In the genomic region with DNA sequence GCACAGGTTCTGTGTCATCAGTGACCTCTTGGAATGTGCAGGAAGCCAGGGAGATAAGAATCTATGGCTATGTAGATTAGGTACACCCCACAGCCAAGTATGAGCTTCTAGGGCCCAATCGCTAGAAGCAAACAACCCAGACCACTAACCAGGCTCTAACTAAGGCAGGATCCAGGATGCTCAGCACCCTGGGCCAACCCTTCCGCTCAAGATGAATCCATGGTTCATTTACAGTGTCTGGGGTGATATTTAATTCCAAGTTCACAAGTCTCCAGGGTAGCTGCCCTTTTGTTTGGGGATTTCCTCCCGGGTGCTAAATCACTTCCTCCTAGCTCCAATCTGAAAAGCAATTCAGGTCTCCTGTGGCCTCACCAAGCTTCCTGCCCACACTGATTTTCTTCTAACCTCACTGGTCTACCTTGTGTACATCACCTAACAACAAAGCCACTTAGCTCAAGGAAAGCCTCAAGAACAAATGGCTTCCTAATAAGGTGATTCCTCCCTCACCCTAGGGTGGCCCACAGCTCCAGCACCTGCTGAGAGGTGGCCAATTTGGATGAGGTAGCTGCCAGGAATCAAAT, we compare ENCODE assay signal across 8 cellular contexts. TPM values are rescaled to one million over a fixed set of nuclear protein-coding genes. Genes with fewer than 3 reads are reported as not detected.
DNase-seq lines count a peak whose midpoint lies in the region; ATAC-seq and TF ChIP-seq lines count a peak whose summit lies in the region.

No MANE protein-coding gene starts in this region.

- H3K36me3 ChIP-seq in A673 (ENCODE audit: insufficient read depth, low read length, poor library complexity, severe bottlenecking) (no peaks in the 10 kb centered on the region), lung (ENCODE audit: control insufficient read depth in 2 of 2, insufficient read depth in 2 of 2, low read length in 2 of 2) (peaks cover 0 to 4% of the 10 kb centered on the region in 2 donors)

- H3K9me3 ChIP-seq in A673 (ENCODE audit: low read depth, low read length, poor library complexity, severe bottlenecking) (no peaks in the 10 kb centered on the region), lung (ENCODE audit: control insufficient read depth in 2 of 2, insufficient read depth in 1 of 2, low read length in 1 of 2) (no peaks in the 10 kb centered on the region)

- no peak overlapping the region for H3K4me3 ChIP-seq in A673 (ENCODE audit: low read depth, low read length, poor library complexity, severe bottlenecking)
- H3K4me3 ChIP-seq in lung, result no peak overlapping the region

- BruUV-seq in A673 (replicated peaks; lab: Mats Ljungman, UMichigan), result no TSS peak

- WGBS in lung, 2 donors, result 60% methylated on average over 3 of the region's 3 CpGs

- intact Hi-C loops in A673 (cut with micrococcal nuclease; ENCODE audit: unreplicated experiment), result loop anchor here (10.0 kb wide), 1 partner anchor 505 kb away; no protein-coding TSS in a partner anchor

- H3K27me3 ChIP-seq in A673 (replicated peaks; ENCODE audit: insufficient read depth, low read depth, low read length, poor library complexity) (no peaks in the 10 kb centered on the region), lung (ENCODE audit: control insufficient read depth, insufficient read depth) (no peaks in the 10 kb centered on the region)

- H3K4me1 ChIP-seq in A673 (ENCODE audit: insufficient read depth, low read length, poor library complexity, severe bottlenecking), result peaks cover 50% of the 10 kb centered on the region
- peaks cover 22 to 26% of the 10 kb centered on the region in 2 donors for H3K4me1 ChIP-seq in lung (ENCODE audit: control insufficient read depth in 2 of 2, insufficient read depth in 2 of 2, low read length in 2 of 2)

- ATAC-seq in HG02973 (IDR thresholded peaks at IDR 0.05; ENCODE audit: unreplicated experiment), result peak; percentile 22
- ATAC-seq in lung (ENCODE audit: insufficient read depth, low FRiP score), result no peak
- ATAC-seq in GM19328 (IDR thresholded peaks at IDR 0.05; ENCODE audit: unreplicated experiment), result no peak
- no peak for ATAC-seq in GM21737 (IDR thresholded peaks at IDR 0.05; ENCODE audit: unreplicated experiment)
- ATAC-seq in GM19397 (IDR thresholded peaks at IDR 0.05; ENCODE audit: unreplicated experiment), result no peak

- DNase-seq in A673 (ENCODE audit: low spot score) (peak; percentile 94), lung (ENCODE audit: low spot score) (no peak), Ammon's horn (ENCODE audit: low spot score) (no peak)
- peak; percentile 21 for DNase-seq in activated effector memory CD4-positive, alpha-beta T cell treated with Interleukin-2 at 50 U/mL for 16 hours

- CTCF ChIA-PET in A673 (lab: Charles Lee), result no interaction called here

- H3K27ac ChIP-seq in A673 (ENCODE audit: low read depth, low read length, poor library complexity, severe bottlenecking), result peak overlapping the region; percentile 79
- peak overlapping the region; percentile 55 to 62 for H3K27ac ChIP-seq in lung (ENCODE audit: low read depth in 1 of 2, low read length in 1 of 2)

- POLR2A ChIA-PET in A673 (lab: Charles Lee; ENCODE audit: low non-redundant PET), result interaction anchor here (0.6 kb wide), 1 partner anchor 15 kb away, joined by 3 read pairs; no protein-coding TSS in a partner anchor

- TF ChIP-seq CTCF in A673 (conservative IDR thresholded peaks at IDR 0.05; ENCODE audit: low read depth, low read length) (no peak), lung (IDR thresholded peaks at IDR 0.05; ENCODE audit: control extremely low read depth, extremely low read depth) (no peak)

RNA-seq across cellular contexts. Expression of a gene that starts 2.4 kb away (rescaled TPM):
- total RNA-seq in A673 (2021) (27.3 and 29.4 TPM in 2 replicates), lung (10 to 100 TPM; 20.6 to 36.3 TPM)
- 10 to 100 TPM; 16.4 to 31.1 TPM for polyA plus RNA-seq in lung

RNA-seq across cellular contexts. Expression of a gene that starts 50.9 kb away (rescaled TPM):
- not detected in 2 replicates for total RNA-seq in A673 (2021)
- 1 to 10 TPM in 1 of 2 donors, not detected in 1; 1.7 TPM for total RNA-seq in lung
- 1 to 10 TPM in 1 of 2 donors, under 1 TPM in 1; 0.38 to 1.7 TPM for polyA plus RNA-seq in lung

Comparison
In these comparisons a context has a peak if more than half of its experiments do, and no peak if none do; other contexts are left out.
1. DNase-seq: peak in A673 (single experiment) and activated effector memory CD4-positive, alpha-beta T cell treated with Interleukin-2 at 50 U/mL for 16 hours (single experiment); none in lung (single experiment) and Ammon's horn (single experiment).